Comparison of ENCODE assay signal across 8 cellular contexts in the genomic region with DNA sequence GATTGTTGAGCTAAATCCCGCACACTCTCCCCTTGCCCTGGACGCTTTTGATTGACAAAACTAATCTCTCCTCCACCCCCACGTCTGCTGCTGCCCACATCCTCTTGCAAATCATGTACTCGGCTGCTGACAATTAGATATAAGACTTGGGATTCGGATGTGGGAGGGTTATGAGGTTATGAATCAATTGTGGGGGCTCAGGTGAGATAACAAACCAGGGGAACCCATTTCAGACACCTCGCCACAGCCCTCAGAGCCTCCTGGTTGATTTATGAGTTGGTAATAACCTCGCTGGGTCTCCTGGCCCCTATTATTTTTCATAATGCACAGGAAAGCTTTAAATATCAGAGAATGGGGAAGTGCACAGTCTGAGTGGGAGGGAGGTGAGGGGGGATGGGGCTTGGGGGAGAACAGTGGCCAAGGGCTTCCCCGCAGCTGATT.
DNase-seq lines count a peak whose midpoint lies in the region; ATAC-seq and TF ChIP-seq lines count a peak whose summit lies in the region.

No MANE protein-coding gene starts in this region.

- no peaks in the 10 kb centered on the region for H3K9me3 Mint-ChIP-seq in naive thymus-derived CD4-positive, alpha-beta T cell

- H3K4me3 ChIP-seq in BLaER1 treated with 17β-estradiol and CSF1 and Interleukin-3, amounts not matched to agents 10 nM and 100 nM = peak overlapping the region in 7 of 10 experiments; percentile 21 to 62 (median 48); a peak in 11 of 20 replicates
- peak overlapping the region; percentile 12 for H3K4me3 ChIP-seq in Loucy (ENCODE audit: low read length, poor library complexity, severe bottlenecking)
- no peak overlapping the region for H3K4me3 ChIP-seq in naive thymus-derived CD4-positive, alpha-beta T cell (ENCODE audit: low read length)

- H3K9ac ChIP-seq in BLaER1 treated with 17β-estradiol and CSF1 and Interleukin-3, amounts not matched to agents 10 nM and 100 nM = peak overlapping the region in 9 of 11 experiments; percentile 39 to 78 (median 69); a peak in 18 of 22 replicates
- H3K9ac ChIP-seq in Loucy (ENCODE audit: low read depth, low read length, poor library complexity, severe bottlenecking) = no peak overlapping the region

- peak; percentile 34 to 53 for DNase-seq in activated CD4-positive, alpha-beta T cell treated with anti-CD3 and anti-CD28 coated beads, Interleukin-2, amount 50 U/mL, for 48 hours
- peak in 5 of 9 donors; percentile 18 to 43 (median 32) for DNase-seq in naive thymus-derived CD4-positive, alpha-beta T cell
- no peak for DNase-seq in HPDE6-E6E7 (ENCODE audit: extremely low spot score)
- DNase-seq in AML-193 (lab: John Stamatoyannopoulos, UW) = no peak
- DNase-seq in NCI-H2196 (lab: John Stamatoyannopoulos, UW; ENCODE audit: unreplicated experiment) = no peak

- no peak for TF ChIP-seq CTCF in Loucy (conservative IDR thresholded peaks at IDR 0.05; ENCODE audit: low read length)

- peaks cover 0 to 5% (median 0%) of the 10 kb centered on the region in 5 donors for H3K27me3 Mint-ChIP-seq in naive thymus-derived CD4-positive, alpha-beta T cell

- no peaks in the 10 kb centered on the region for H3K36me3 ChIP-seq in BLaER1 treated with 17β-estradiol and CSF1 and Interleukin-3, amounts not matched to agents 10 nM and 100 nM
- H3K36me3 ChIP-seq in Loucy (ENCODE audit: insufficient read depth, low read length) = no peaks in the 10 kb centered on the region
- no peaks in the 10 kb centered on the region for H3K36me3 ChIP-seq in naive thymus-derived CD4-positive, alpha-beta T cell (ENCODE audit: control insufficient read depth in 2 of 3, insufficient read depth in 3 of 3, low read length in 3 of 3)

- 0 out of 2 replicates have a peak, but pooled peaks cover 4% of the 10 kb centered on the region for H3F3A ChIP-seq in Loucy (ENCODE audit: low read depth)

- H3K36me3 Mint-ChIP-seq in naive thymus-derived CD4-positive, alpha-beta T cell = peaks cover 0 to 15% (median 0%) of the 10 kb centered on the region in 5 donors

- CTCF ChIA-PET in naive thymus-derived CD4-positive, alpha-beta T cell (lab: Charles Lee) = no interaction called here

- H3K9me2 ChIP-seq in Loucy (replicated peaks; ENCODE audit: low read depth, low read length) = no peaks in the 10 kb centered on the region

- H3K27ac Mint-ChIP-seq in naive thymus-derived CD4-positive, alpha-beta T cell = peak overlapping the region in 7 of 9 donors; percentile 2 to 90 (median 59)

- H3K4me2 ChIP-seq in BLaER1 treated with 17β-estradiol and CSF1 and Interleukin-3, amounts not matched to agents 10 nM and 100 nM = peak overlapping the region; percentile 75 to 90 (median 86)
- peak overlapping the region; percentile 68 for H3K4me2 ChIP-seq in Loucy (ENCODE audit: low read depth, low read length, poor library complexity, severe bottlenecking)

- H3K9me3 ChIP-seq in BLaER1 treated with 17β-estradiol and CSF1 and Interleukin-3, amounts not matched to agents 10 nM and 100 nM (replicated peaks in 1 of 11) = no peaks in the 10 kb centered on the region
- H3K9me3 ChIP-seq in Loucy (ENCODE audit: insufficient read depth, low read depth, low read length) = no peaks in the 10 kb centered on the region
- H3K9me3 ChIP-seq in naive thymus-derived CD4-positive, alpha-beta T cell (ENCODE audit: control insufficient read depth in 2 of 3, low read length in 3 of 3) = no peaks in the 10 kb centered on the region

- H3K27ac ChIP-seq in BLaER1 treated with 17β-estradiol and CSF1 and Interleukin-3, amounts not matched to agents 10 nM and 100 nM = peak overlapping the region in 10 of 11 experiments; percentile 13 to 86 (median 77); a peak in 19 of 22 replicates
- no peak overlapping the region for H3K27ac ChIP-seq in naive thymus-derived CD4-positive, alpha-beta T cell (ENCODE audit: low read depth, low read length)

- no peak overlapping the region for H2AFZ ChIP-seq in Loucy (ENCODE audit: low read length)

- no peaks in the 10 kb centered on the region for H3K79me2 ChIP-seq in Loucy (ENCODE audit: insufficient read depth, low read length)

- H4K20me1 ChIP-seq in BLaER1 treated with 17β-estradiol and CSF1 and Interleukin-3, amounts not matched to agents 10 nM and 100 nM = no peaks in the 10 kb centered on the region; a peak in 1 of 22 replicates
- no peaks in the 10 kb centered on the region for H4K20me1 ChIP-seq in Loucy (ENCODE audit: insufficient read depth, low read length, poor library complexity, severe bottlenecking)

- H3K4me1 Mint-ChIP-seq in naive thymus-derived CD4-positive, alpha-beta T cell = peaks cover 32 to 91% (median 50%) of the 10 kb centered on the region in 7 donors

- ATAC-seq in naive thymus-derived CD4-positive, alpha-beta T cell = peak; percentile 53
- no peak for ATAC-seq in HG02884 (IDR thresholded peaks at IDR 0.05; ENCODE audit: unreplicated experiment)

- POLR2A ChIA-PET in naive thymus-derived CD4-positive, alpha-beta T cell (lab: Charles Lee) = no interaction called here

- H3K4me1 ChIP-seq in BLaER1 treated with 17β-estradiol and CSF1 and Interleukin-3, amounts not matched to agents 10 nM and 100 nM = peaks cover 31 to 58% (median 46%) of the 10 kb centered on the region in 10 experiments
- H3K4me1 ChIP-seq in Loucy (ENCODE audit: insufficient read depth, low read length, poor library complexity, severe bottlenecking) = peaks cover 48% of the 10 kb centered on the region
- H3K4me1 ChIP-seq in naive thymus-derived CD4-positive, alpha-beta T cell (ENCODE audit: control insufficient read depth in 2 of 2, insufficient read depth in 2 of 2, low read length in 2 of 2) = peaks cover 19 to 26% of the 10 kb centered on the region in 2 donors

- H3K4me3 Mint-ChIP-seq in naive thymus-derived CD4-positive, alpha-beta T cell = peak overlapping the region; percentile 53 to 87 (median 68)

- 0 out of 22 replicates have a peak, but pooled peaks cover 0 to 11% (median 0%) of the 10 kb centered on the region in 11 experiments for H3K27me3 ChIP-seq in BLaER1 treated with 17β-estradiol and CSF1 and Interleukin-3, amounts not matched to agents 10 nM and 100 nM
- H3K27me3 ChIP-seq in Loucy (ENCODE audit: insufficient read depth, low read length, poor library complexity, severe bottlenecking) = no peaks in the 10 kb centered on the region
- H3K27me3 ChIP-seq in naive thymus-derived CD4-positive, alpha-beta T cell (ENCODE audit: control insufficient read depth in 2 of 2, insufficient read depth in 2 of 2, low read length in 2 of 2) = no peaks in the 10 kb centered on the region

- intact Hi-C loops in naive thymus-derived CD4-positive, alpha-beta T cell (cut with micrococcal nuclease) = no loop called here

Comparison
In these comparisons a context has a peak if more than half of its experiments do, and no peak if none do; other contexts are left out.
1. DNase-seq: peak in activated CD4-positive, alpha-beta T cell treated with anti-CD3 and anti-CD28 coated beads, Interleukin-2, amount 50 U/mL, for 48 hours (2 of 2) and naive thymus-derived CD4-positive, alpha-beta T cell (5 of 9); none in HPDE6-E6E7 (single experiment), AML-193 (0 of 2) and NCI-H2196 (single experiment).